In the genomic region with DNA sequence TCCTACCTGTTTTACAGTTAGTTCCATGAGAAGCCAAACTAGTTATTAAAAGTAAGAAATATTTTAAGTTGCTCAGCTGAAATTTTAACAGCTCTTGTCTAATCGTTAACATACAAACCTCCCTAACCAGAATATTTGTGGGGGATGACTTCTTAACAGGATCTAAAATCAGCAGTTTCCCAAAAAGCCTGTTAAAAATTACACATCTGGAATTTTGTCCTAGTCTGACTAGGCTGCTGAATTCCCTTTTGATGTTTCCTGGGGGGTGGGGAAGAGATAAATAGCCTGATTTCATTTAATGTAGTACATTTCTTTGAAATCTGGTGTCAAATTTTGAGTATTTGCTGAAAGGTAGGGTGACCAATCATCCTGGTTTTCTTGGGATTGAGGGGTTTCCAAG, we compare ENCODE assay signal across 12 cellular contexts.
"Had no signal": no experiment of that assay in that cellular context is flagged by ENCODE, and none has a peak within 500 bp of the region (broad histone marks: within the 10 kb centered on the region; RNA-seq: fewer than 3 reads in every experiment).

No MANE protein-coding gene starts in this region.

- ATAC-seq: T-helper 17 cell had no signal

- H3K4me3 Mint-ChIP-seq: endodermal cell, mesothelial cell of epicardium, T-helper 17 cell had no signal

- H3K9me3 ChIP-seq: esophagus muscularis mucosa, right atrium auricular region had no signal

- H3K4me3 ChIP-seq: esophagus muscularis mucosa, right atrium auricular region had no signal

- DNase-seq: activated CD4-positive, alpha-beta T cell treated with anti-CD3 and anti-CD28 coated beads, Interleukin-2, amount 50 U/mL, for 1 hour; activated naive CD4-positive, alpha-beta T cell treated with anti-CD3 and anti-CD28 coated beads, Interleukin-2, amount 50 U/mL, for 16 hours; activated T-cell treated with anti-CD3 and anti-CD28 coated beads for 4 hours; amniotic stem cell; endodermal cell; foreskin fibroblast; small intestine; T-helper 17 cell had no signal

- H3K36me3 Mint-ChIP-seq: mesothelial cell of epicardium had no signal

- H3K27ac ChIP-seq: esophagus muscularis mucosa, right atrium auricular region had no signal

- H3K36me3 ChIP-seq: esophagus muscularis mucosa, right atrium auricular region had no signal

- H3K9me3 Mint-ChIP-seq: endodermal cell, mesothelial cell of epicardium had no signal

- H3K27ac Mint-ChIP-seq: T-helper 17 cell had no signal

- FAIRE-seq: small intestine, urothelium cell line had no signal

- H3K4me1 Mint-ChIP-seq: T-helper 17 cell had no signal

- H3K27me3 ChIP-seq: esophagus muscularis mucosa, right atrium auricular region had no signal
